Comparison of ENCODE assay signal across 1 cellular context in genomic region chr1:8252266-8252951, GRCh38.
TF ChIP-seq lines count a peak whose summit lies in the region.

No MANE protein-coding gene starts in this region.

TF ChIP-seq in GM23338, 12 proteins besides CTCF, POLR2A, EP300 and RAD21 (continued from another document):
- TF ChIP-seq ZNF331 (CRISPR knock-in tag; IDR thresholded peaks at IDR 0.05; ENCODE audit: low read depth) (no peak), ZNF114 (CRISPR knock-in tag; IDR thresholded peaks at IDR 0.05) (no peak), EZH2phosphoT487 (IDR thresholded peaks at IDR 0.05; ENCODE audit: unreplicated experiment) (no peak), CREB1 (CRISPR knock-in tag; IDR thresholded peaks at IDR 0.05; ENCODE audit: low read depth) (no peak), NANOG (IDR thresholded peaks at IDR 0.05; ENCODE audit: borderline replicate concordance) (no peak), REST (IDR thresholded peaks at IDR 0.05; ENCODE audit: unreplicated experiment) (no peak), POLR2AphosphoS5 (IDR thresholded peaks at IDR 0.05; ENCODE audit: low read depth) (no peak), EZH2 (IDR thresholded peaks at IDR 0.05; ENCODE audit: low read depth, unreplicated experiment) (no peak)
